Comparison of ENCODE assay signal across 9 cellular contexts in the genomic region with DNA sequence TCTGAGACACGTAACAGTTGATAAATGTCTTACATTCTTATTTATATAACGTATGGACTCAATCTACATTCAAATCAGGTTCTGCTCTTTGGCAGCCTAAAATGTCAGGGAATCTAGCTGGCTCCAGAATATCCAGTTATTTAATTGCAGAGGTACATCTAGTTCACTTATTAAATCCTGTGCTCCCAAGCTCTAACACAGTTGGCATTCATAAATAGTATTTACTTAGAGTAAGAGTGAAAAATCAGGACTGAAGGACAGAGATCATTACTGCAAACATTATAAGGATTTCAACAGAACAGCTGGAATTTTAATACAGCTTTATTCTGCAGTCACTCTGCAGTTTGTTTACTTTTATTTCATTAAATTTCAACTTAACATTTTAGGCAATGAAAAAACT. TPM values are rescaled to one million over a fixed set of nuclear protein-coding genes. Genes with fewer than 3 reads are reported as not detected.
"Had no signal": no experiment of that assay in that cellular context is flagged by ENCODE, and none has a peak within 500 bp of the region (broad histone marks: within the 10 kb centered on the region; RNA-seq: fewer than 3 reads in every experiment).

No MANE protein-coding gene starts in this region.

RNA-seq across cellular contexts. Expression of a gene that starts 7.9 kb away (rescaled TPM):
- total RNA-seq: OCI-LY7, PC-9, Peyer's patch, Right ventricle myocardium inferior, Right ventricle myocardium superior, RPMI7951, SJCRH30, SJSA1, SK-MEL-5 had no signal
